Comparison of ENCODE assay signal across 19 cellular contexts in the genomic region with DNA sequence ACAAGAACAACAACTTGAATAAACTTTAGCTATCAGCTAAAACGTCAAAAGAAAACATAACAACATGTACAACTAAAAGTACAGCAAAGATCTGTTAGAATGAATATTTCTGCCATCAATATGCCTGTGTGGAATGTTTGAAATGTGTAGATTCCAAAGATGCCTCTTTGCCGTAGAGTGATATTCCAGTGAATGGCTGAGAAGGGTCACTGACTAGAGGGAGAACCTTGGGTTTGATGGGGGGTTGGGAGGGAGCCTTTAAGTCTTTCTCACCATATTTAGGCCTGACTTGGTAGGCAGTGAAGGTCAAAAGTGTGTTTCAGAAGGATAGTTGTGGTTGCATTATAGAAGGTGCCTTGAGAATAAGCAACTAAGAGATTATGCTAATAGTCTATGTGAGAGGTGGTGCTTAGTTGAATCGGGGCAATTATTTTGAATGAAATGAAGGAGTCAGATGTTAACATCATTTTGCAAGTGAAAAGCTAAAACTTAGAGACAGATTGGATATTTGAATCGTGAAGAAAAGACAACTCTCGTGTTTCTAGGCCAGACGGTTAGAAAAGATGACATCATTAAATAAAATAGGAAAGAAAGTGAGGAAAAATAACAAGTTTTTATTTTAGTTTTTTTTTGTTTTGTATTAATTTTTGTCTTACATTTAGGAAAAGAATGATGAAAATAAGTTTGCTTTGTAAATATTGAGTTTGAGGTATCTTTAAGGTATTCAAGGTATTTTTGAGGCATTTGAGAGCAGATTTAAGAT. TPM values are rescaled to one million over a fixed set of nuclear protein-coding genes. Genes with fewer than 3 reads are reported as not detected.
"Had no signal": no experiment of that assay in that cellular context is flagged by ENCODE, and none has a peak within 500 bp of the region (broad histone marks: within the 10 kb centered on the region; RNA-seq: fewer than 3 reads in every experiment).

No MANE protein-coding gene starts in this region.

- H3K27ac ChIP-seq: dorsolateral prefrontal cortex, epithelial cell of prostate, gastrocnemius medialis, parathyroid adenoma, upper lobe of right lung had no signal

- H2AFZ ChIP-seq: parathyroid adenoma had no signal

- H3K9me3 ChIP-seq: gastrocnemius medialis, upper lobe of right lung had no signal

- H3K4me1 ChIP-seq: gastrocnemius medialis, upper lobe of right lung had no signal

- H3K9ac ChIP-seq: parathyroid adenoma had no signal

- H3K27me3 ChIP-seq: dorsolateral prefrontal cortex, gastrocnemius medialis, upper lobe of right lung had no signal

- H3K4me3 ChIP-seq: dorsolateral prefrontal cortex, gastrocnemius medialis, upper lobe of right lung had no signal

- H3K36me3 ChIP-seq: gastrocnemius medialis, upper lobe of right lung had no signal

- ATAC-seq: activated CD4-positive, CD25-positive, alpha-beta regulatory T cell treated with anti-CD3 and anti-CD28 coated beads, Interleukin-2, amount 50 U/mL, for 24 hours; activated CD8-positive, alpha-beta T cell treated with anti-CD3 and anti-CD28 coated beads, Interleukin-2, amount 10 ng/mL, durations not matched to agents 7 days and 5 days; activated naive CD8-positive, alpha-beta T cell treated with anti-CD3 and anti-CD28 coated beads, Interleukin-2, amount 50 U/mL, for 24 hours; gastrocnemius medialis; naive thymus-derived CD8-positive, alpha-beta T cell; upper lobe of right lung had no signal

- FAIRE-seq: colon had no signal

- DNase-seq: activated CD4-positive, alpha-beta T cell treated with anti-CD3 and anti-CD28 coated beads, Interleukin-2, amount 10 ng/mL, durations not matched to agents 7 days and 5 days; activated CD8-positive, alpha-beta T cell treated with anti-CD3 and anti-CD28 coated beads, Interleukin-2, amount 10 ng/mL, durations not matched to agents 7 days and 5 days; activated naive CD4-positive, alpha-beta T cell treated with anti-CD3 and anti-CD28 coated beads, Interleukin-2, amount 10 ng/mL, durations not matched to agents 7 days and 5 days; activated naive CD8-positive, alpha-beta T cell treated with anti-CD3 and anti-CD28 coated beads, Interleukin-2, amount 50 U/mL, for 24 hours; activated T-cell treated with anti-CD3 and anti-CD28 coated beads, Interleukin-2, amount 50 U/mL, for 24 hours; caudate nucleus; dorsolateral prefrontal cortex; gastrocnemius medialis; head of caudate nucleus; mesendoderm; naive thymus-derived CD8-positive, alpha-beta T cell; stimulated activated naive CD4-positive, alpha-beta T cell; T-helper 1 cell; T1000; upper lobe of right lung had no signal

RNA-seq across cellular contexts. Expression of gene PLA2G4A, which starts 53.8 kb away (rescaled TPM):
- total RNA-seq: activated CD4-positive, alpha-beta T cell treated with anti-CD3 and anti-CD28 coated beads, Interleukin-2, amount 10 ng/mL, durations not matched to agents 7 days and 5 days; activated CD8-positive, alpha-beta T cell treated with anti-CD3 and anti-CD28 coated beads, Interleukin-2, amount 10 ng/mL, durations not matched to agents 7 days and 5 days had no signal
- polyA plus RNA-seq: naive thymus-derived CD8-positive, alpha-beta T cell had no signal
